ENCODE assay signal across 16 cellular contexts in the genomic region with DNA sequence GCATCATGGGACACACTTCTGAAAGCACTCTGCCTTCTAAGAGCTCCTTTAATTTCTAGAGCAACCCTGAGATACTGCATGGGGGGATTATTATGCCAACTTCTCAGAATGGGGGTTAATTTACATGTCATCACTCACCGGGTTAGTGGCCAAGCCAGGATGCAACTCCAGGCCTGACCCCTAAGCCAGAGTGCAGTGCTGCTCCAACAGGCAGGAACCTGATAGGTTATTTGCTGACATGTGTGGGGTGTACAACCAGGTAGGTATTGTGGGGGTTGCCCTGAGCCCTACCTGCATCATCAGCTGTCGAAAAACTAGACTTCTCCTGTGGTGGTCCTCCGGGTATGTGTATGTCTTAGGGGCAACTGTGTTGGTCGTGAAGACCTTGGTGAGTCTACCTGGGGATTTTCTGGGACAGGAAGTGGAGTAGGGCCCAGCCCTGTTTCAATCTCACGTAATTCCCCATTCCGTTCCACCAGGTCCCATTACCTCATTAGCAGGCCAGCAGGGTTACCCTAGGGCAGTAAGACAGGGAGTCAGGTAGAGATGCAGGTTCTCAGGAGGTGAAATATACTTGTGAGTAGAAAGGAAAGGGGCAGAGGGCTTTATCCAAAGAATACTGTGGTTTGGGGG.
"Had no signal": no experiment of that assay in that cellular context is flagged by ENCODE, and none has a peak within 500 bp of the region (broad histone marks: within the 10 kb centered on the region; RNA-seq: fewer than 3 reads in every experiment).

No MANE protein-coding gene starts in this region.

- H3K4me1 ChIP-seq: lower lobe of right lung had no signal

- H3K27ac Mint-ChIP-seq: brain, immature natural killer cell had no signal

- H3K27ac ChIP-seq: lower lobe of right lung, WERI-Rb-1 had no signal

- H3K27me3 Mint-ChIP-seq: activated naive CD8-positive, alpha-beta T cell; brain; T-helper 17 cell had no signal

- DNase-seq: activated CD4-positive, alpha-beta T cell treated with anti-CD3 and anti-CD28 coated beads, Interleukin-2, amount 50 U/mL, for 48 hours; cortex of kidney; effector CD4-positive, alpha-beta T cell; foreskin fibroblast; immature natural killer cell; lower lobe of right lung; midbrain; SIG-M5; stimulated activated naive CD4-positive, alpha-beta T cell; T-helper 17 cell; trophoblast cell; WERI-Rb-1 had no signal

- H3K9me3 ChIP-seq: lower lobe of right lung had no signal

- H3K4me3 Mint-ChIP-seq: activated naive CD8-positive, alpha-beta T cell; brain; immature natural killer cell; neural crest cell; T-helper 17 cell had no signal

- H3K4me1 Mint-ChIP-seq: immature natural killer cell, neural crest cell had no signal

- H3K9me3 Mint-ChIP-seq: brain, immature natural killer cell, neural crest cell had no signal

- ATAC-seq: left colon, lower lobe of right lung, T-helper 17 cell had no signal
